1 cellular context compared by ENCODE assay signal in the genomic region with DNA sequence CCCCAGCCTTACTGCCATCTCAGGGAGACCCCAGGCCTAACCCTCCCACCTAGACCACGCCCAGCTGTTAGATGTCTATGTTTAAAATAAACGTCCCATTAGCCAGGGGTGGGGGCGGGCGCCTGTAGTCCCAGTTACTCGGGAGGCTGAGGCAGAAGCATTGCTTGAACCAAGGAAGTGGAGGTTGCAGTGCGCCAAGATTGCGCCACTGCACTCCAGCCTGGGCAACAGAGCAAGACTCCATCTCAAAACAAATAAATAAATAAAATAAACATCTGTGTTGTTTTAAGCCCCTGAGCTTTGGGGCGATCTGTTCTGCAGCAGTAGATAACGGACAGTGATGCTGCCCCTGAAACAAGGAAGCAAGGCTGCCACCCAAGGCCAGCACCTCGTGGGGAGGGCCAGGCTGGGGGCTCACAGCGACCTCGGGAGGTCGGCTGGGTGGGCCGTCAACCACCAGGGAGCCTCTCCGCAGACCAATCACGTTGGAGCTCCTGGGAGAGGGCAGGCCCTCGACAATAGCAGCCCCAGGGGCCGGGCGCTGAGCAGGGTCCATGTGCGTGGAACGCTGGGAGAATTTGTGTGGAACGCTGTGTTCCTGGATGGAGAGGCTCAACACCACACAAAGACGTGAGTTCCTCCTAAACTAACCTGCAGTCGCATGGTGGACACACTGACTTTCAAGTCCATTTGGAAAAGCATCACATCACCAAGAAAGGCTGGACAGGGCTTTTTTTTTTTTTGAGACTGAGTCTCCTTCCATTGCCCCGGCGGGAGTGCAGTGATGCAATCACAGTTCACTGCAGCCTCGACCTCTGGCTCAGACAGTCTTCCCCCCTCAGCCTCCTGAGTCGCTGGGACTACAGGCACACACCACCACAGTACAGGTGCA.
TF ChIP-seq lines count a peak whose summit lies in the region.

No MANE protein-coding gene starts in this region.

TF ChIP-seq in K562, 482 proteins besides CTCF, POLR2A, EP300 and RAD21 (continues in another document):
- peak; percentile 85 for TF ChIP-seq CEBPB (tag; IDR thresholded peaks at IDR 0.05)
- TF ChIP-seq ZNF253 (CRISPR knock-in tag; conservative IDR thresholded peaks at IDR 0.05), result no peak
- peak; percentile 4 for TF ChIP-seq KDM5B (IDR thresholded peaks at IDR 0.05; ENCODE audit: insufficient replicate concordance, low read depth, low read length)
- TF ChIP-seq PCBP1 (IDR thresholded peaks at IDR 0.05; ENCODE audit: low read depth, low read length, poor library complexity, severe bottlenecking), result no peak
- TF ChIP-seq, protein P1, sequence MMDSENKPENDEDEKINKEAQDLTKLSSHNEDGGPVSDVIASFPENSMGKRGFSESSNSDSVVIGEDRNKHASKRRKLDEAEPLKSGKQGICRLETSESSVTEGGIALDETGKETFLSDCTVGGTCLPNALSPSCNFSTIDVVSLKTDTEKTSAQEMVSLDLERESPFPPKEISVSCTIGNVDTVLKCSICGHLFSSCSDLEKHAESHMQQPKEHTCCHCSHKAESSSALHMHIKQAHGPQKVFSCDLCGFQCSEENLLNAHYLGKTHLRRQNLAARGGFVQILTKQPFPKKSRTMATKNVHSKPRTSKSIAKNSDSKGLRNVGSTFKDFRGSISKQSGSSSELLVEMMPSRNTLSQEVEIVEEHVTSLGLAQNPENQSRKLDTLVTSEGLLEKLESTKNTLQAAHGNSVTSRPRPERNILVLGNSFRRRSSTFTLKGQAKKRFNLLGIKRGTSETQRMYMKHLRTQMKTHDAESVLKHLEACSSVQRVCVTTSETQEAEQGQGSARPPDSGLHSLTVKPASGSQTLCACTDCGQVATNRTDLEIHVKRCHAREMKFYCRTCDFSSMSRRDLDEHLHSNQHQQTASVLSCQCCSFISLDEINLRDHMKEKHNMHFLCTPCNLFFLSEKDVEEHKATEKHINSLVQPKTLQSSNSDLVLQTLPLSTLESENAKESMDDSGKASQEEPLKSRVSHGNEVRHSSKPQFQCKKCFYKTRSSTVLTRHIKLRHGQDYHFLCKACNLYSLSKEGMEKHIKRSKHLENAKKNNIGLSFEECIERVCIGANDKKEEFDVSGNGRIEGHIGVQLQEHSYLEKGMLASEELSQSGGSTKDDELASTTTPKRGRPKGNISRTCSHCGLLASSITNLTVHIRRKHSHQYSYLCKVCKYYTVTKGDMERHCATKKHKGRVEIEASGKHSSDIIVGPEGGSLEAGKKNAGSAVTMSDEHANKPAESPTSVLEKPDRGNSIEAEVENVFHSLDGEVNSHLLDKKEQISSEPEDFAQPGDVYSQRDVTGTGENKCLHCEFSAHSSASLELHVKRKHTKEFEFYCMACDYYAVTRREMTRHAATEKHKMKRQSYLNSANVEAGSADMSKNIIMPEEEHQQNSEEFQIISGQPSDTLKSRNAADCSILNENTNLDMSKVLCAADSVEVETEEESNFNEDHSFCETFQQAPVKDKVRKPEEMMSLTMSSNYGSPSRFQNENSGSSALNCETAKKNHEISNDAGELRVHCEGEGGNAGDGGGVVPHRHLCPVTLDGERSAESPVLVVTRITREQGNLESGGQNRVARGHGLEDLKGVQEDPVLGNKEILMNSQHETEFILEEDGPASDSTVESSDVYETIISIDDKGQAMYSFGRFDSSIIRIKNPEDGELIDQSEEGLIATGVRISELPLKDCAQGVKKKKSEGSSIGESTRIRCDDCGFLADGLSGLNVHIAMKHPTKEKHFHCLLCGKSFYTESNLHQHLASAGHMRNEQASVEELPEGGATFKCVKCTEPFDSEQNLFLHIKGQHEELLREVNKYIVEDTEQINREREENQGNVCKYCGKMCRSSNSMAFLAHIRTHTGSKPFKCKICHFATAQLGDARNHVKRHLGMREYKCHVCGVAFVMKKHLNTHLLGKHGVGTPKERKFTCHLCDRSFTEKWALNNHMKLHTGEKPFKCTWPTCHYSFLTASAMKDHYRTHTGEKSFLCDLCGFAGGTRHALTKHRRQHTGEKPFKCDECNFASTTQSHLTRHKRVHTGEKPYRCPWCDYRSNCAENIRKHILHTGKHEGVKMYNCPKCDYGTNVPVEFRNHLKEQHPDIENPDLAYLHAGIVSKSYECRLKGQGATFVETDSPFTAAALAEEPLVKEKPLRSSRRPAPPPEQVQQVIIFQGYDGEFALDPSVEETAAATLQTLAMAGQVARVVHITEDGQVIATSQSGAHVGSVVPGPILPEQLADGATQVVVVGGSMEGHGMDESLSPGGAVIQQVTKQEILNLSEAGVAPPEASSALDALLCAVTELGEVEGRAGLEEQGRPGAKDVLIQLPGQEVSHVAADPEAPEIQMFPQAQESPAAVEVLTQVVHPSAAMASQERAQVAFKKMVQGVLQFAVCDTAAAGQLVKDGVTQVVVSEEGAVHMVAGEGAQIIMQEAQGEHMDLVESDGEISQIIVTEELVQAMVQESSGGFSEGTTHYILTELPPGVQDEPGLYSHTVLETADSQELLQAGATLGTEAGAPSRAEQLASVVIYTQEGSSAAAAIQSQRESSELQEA (IDR thresholded peaks at IDR 0.05; ENCODE audit: low read depth), result no peak
- TF ChIP-seq ZNF121 (CRISPR knock-in tag; conservative IDR thresholded peaks at IDR 0.05), result peak; percentile 57; the same call in 1 of the 2 replicates
- no peak for TF ChIP-seq HMG20A (CRISPR knock-in tag; conservative IDR thresholded peaks at IDR 0.05)
- no peak for TF ChIP-seq GMEB1 (CRISPR knock-in tag; IDR thresholded peaks at IDR 0.05)
- TF ChIP-seq ATF7 (IDR thresholded peaks at IDR 0.05), result peak; percentile 66
- TF ChIP-seq RNF2 (IDR thresholded peaks at IDR 0.05), result no peak
- TF ChIP-seq NR0B1 (IDR thresholded peaks at IDR 0.05; ENCODE audit: partially characterized antibody), result no peak
- TF ChIP-seq IRF9 (tag; IDR thresholded peaks at IDR 0.05), result no peak
- TF ChIP-seq ATF3 (IDR thresholded peaks at IDR 0.05), result peak; percentile 93
- TF ChIP-seq ATF3 (CRISPR knock-in tag; conservative IDR thresholded peaks at IDR 0.05), result no peak
- TF ChIP-seq TEAD4 (IDR thresholded peaks at IDR 0.05; ENCODE audit: low read length), result no peak
- no peak for TF ChIP-seq TEAD4 (CRISPR knock-in tag; IDR thresholded peaks at IDR 0.05; ENCODE audit: borderline replicate concordance)
- no peak for TF ChIP-seq SMAD3 (CRISPR knock-in tag; conservative IDR thresholded peaks at IDR 0.05)
- TF ChIP-seq BDP1 (IDR thresholded peaks at IDR 0.05; ENCODE audit: insufficient read depth, insufficient read length), result no peak
- no peak for TF ChIP-seq SNIP1 (IDR thresholded peaks at IDR 0.05; ENCODE audit: low read depth)
- TF ChIP-seq NR4A1 (CRISPR knock-in tag; IDR thresholded peaks at IDR 0.05), result no peak
- no peak for TF ChIP-seq NR4A1 (tag; IDR thresholded peaks at IDR 0.05)
- no peak for TF ChIP-seq TBL1XR1 (IDR thresholded peaks at IDR 0.05; ENCODE audit: low read length in 2 of 2)
- no peak for TF ChIP-seq ZFP1 (CRISPR knock-in tag; IDR thresholded peaks at IDR 0.05)
- TF ChIP-seq CGGBP1 (CRISPR knock-in tag; IDR thresholded peaks at IDR 0.05), result no peak
- no peak for TF ChIP-seq BACH1 (tag; IDR thresholded peaks at IDR 0.05)
- TF ChIP-seq SMAD4 (CRISPR knock-in tag; conservative IDR thresholded peaks at IDR 0.05), result peak; percentile 37; the same call in 1 of the 2 replicates
- no peak for TF ChIP-seq NEUROD1 (IDR thresholded peaks at IDR 0.05; ENCODE audit: borderline replicate concordance, low read depth, low read length, partially characterized antibody)
- TF ChIP-seq CHD2 (IDR thresholded peaks at IDR 0.05; ENCODE audit: low read depth, low read length), result no peak
- no peak for TF ChIP-seq LEF1 (IDR thresholded peaks at IDR 0.05)
- TF ChIP-seq, protein P2, sequence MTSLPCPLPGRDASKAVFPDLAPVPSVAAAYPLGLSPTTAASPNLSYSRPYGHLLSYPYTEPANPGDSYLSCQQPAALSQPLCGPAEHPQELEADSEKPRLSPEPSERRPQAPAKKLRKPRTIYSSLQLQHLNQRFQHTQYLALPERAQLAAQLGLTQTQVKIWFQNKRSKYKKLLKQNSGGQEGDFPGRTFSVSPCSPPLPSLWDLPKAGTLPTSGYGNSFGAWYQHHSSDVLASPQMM (CRISPR knock-in tag; IDR thresholded peaks at IDR 0.05), result no peak
- no peak for TF ChIP-seq ZNF707 (CRISPR knock-in tag; conservative IDR thresholded peaks at IDR 0.05)
- TF ChIP-seq ARID1B (IDR thresholded peaks at IDR 0.05), result no peak
- peak; percentile 95 for TF ChIP-seq ZBTB33 (CRISPR knock-in tag; IDR thresholded peaks at IDR 0.05)
- TF ChIP-seq ZNF384 (IDR thresholded peaks at IDR 0.05; ENCODE audit: low read depth, low read length), result peak; percentile 85
- TF ChIP-seq TRIM24 (IDR thresholded peaks at IDR 0.05), result peak in 1 of 2 experiments; percentile 47; a peak in 1 of 4 replicates
- no peak for TF ChIP-seq ZNF324 (CRISPR knock-in tag; IDR thresholded peaks at IDR 0.05)
- 0 out of 4 replicates have a peak, but pooled peaks of 1 of the 2 experiments have one; percentile 9 for TF ChIP-seq NRF1 (conservative IDR thresholded peaks at IDR 0.05 in 1 of 2, IDR thresholded peaks at IDR 0.05 in 1 of 2)
- no peak for TF ChIP-seq ZBTB17 (CRISPR knock-in tag; IDR thresholded peaks at IDR 0.05)
- TF ChIP-seq HNRNPLL (IDR thresholded peaks at IDR 0.05; ENCODE audit: low read depth, low read length, poor library complexity, severe bottlenecking), result no peak
- 0 out of 2 replicates have a peak, but pooled peaks have one; percentile 19 for TF ChIP-seq JUND (IDR thresholded peaks at IDR 0.05; ENCODE audit: borderline replicate concordance, low read depth, low read length)
- no peak for TF ChIP-seq JUND (tag; IDR thresholded peaks at IDR 0.05; ENCODE audit: borderline replicate concordance, low read depth, low read length)
- no peak for TF ChIP-seq ZHX1 (conservative IDR thresholded peaks at IDR 0.05; ENCODE audit: low read length)
